11 cellular contexts compared by ENCODE assay signal in genomic region chr12:6216581-6216980, GRCh38. TPM values are rescaled to one million over a fixed set of nuclear protein-coding genes. Genes with fewer than 3 reads are reported as not detected.
DNase-seq lines count a peak whose midpoint lies in the region; ATAC-seq and TF ChIP-seq lines count a peak whose summit lies in the region.
"Had no signal": no experiment of that assay in that cellular context is flagged by ENCODE, and none has a peak within 500 bp of the region (broad histone marks: within the 10 kb centered on the region; RNA-seq: fewer than 3 reads in every experiment).

No MANE protein-coding gene starts in this region.

- H2BK120ac ChIP-seq in mesendoderm (ENCODE audit: low read depth, low read length): no peak overlapping the region

- H3K27me3 ChIP-seq in NT2/D1 (ENCODE audit: insufficient read depth, insufficient read length) (no peaks in the 10 kb centered on the region), breast epithelium (no peaks in the 10 kb centered on the region), mesendoderm (ENCODE audit: insufficient read depth, low read length, poor library complexity) (no peaks in the 10 kb centered on the region)

- no peak for DNase-seq in NT2/D1 (ENCODE audit: low read depth, low spot score)
- DNase-seq in breast epithelium (ENCODE audit: low spot score in 2 of 2): no peak
- no peak for DNase-seq in mesendoderm
- DNase-seq in lower leg skin (ENCODE audit: low spot score in 2 of 2): no peak
- no peak for DNase-seq in EL
- DNase-seq in activated T-cell treated with anti-CD3 and anti-CD28 coated beads, Interleukin-2, amount 50 U/mL, for 4 hours: no peak
- DNase-seq: KG1, NCI-H2171, retina had no signal

- H3K4me2 ChIP-seq in mesendoderm (ENCODE audit: low read length): no peak overlapping the region

- no peaks in the 10 kb centered on the region for H3K9me3 Mint-ChIP-seq in activated T-cell treated with anti-CD3 and anti-CD28 coated beads, Interleukin-2, amount 50 U/mL, for 4 hours

- peak overlapping the region; percentile 85 for H3K23ac ChIP-seq in mesendoderm (ENCODE audit: low read length)

- no peak for ATAC-seq in GM21786 (IDR thresholded peaks at IDR 0.05; ENCODE audit: unreplicated experiment)
- no peak for ATAC-seq in activated T-cell treated with anti-CD3 and anti-CD28 coated beads, Interleukin-2, amount 50 U/mL, for 4 hours

- H3K56ac ChIP-seq in mesendoderm (ENCODE audit: low read length): peak overlapping the region; percentile 68

- no peak overlapping the region for H4K5ac ChIP-seq in mesendoderm (ENCODE audit: low read length)

- peaks cover 7% of the 10 kb centered on the region for H3K4me1 Mint-ChIP-seq in activated T-cell treated with anti-CD3 and anti-CD28 coated beads, Interleukin-2, amount 50 U/mL, for 4 hours (ENCODE audit: low read depth)

- H3K4me1 ChIP-seq in NT2/D1 (ENCODE audit: insufficient read depth, insufficient read length) (peaks cover 50% of the 10 kb centered on the region), breast epithelium (peaks cover 12 to 41% of the 10 kb centered on the region in 2 donors), mesendoderm (ENCODE audit: control insufficient read depth, low read depth, low read length) (peaks cover 28% of the 10 kb centered on the region)

- peak overlapping the region; percentile 31 for H3K18ac ChIP-seq in mesendoderm (ENCODE audit: low read length)

- H3K36me3 Mint-ChIP-seq in activated T-cell treated with anti-CD3 and anti-CD28 coated beads, Interleukin-2, amount 50 U/mL, for 4 hours (ENCODE audit: insufficient read depth): no peaks in the 10 kb centered on the region

- H3K4ac ChIP-seq in mesendoderm (ENCODE audit: low read depth, low read length): no peak overlapping the region

- H3K79me1 ChIP-seq in mesendoderm (ENCODE audit: low read length): peaks cover 28% of the 10 kb centered on the region

- H3K36me3 ChIP-seq in NT2/D1 (ENCODE audit: insufficient read depth, insufficient read length, low read length) (peaks cover 68% of the 10 kb centered on the region), breast epithelium (no peaks in the 10 kb centered on the region), mesendoderm (ENCODE audit: control insufficient read depth, insufficient read depth, low read length) (no peaks in the 10 kb centered on the region)

- H3K79me2 ChIP-seq in mesendoderm (ENCODE audit: control insufficient read depth, insufficient read depth, low read length): peaks cover 32% of the 10 kb centered on the region

- WGBS in mesendoderm (ENCODE audit: extremely low coverage, insufficient coverage, low lambda C conversion rate): no CpG with 5 or more reads among the region's 7 CpGs
- WGBS in lower leg skin, 2 donors: 45 to 56% methylated on average over 7 of the region's 7 CpGs

- no peak overlapping the region for H2BK15ac ChIP-seq in mesendoderm (replicated peaks; ENCODE audit: low read depth)

- TF ChIP-seq POLR2A in breast epithelium (IDR thresholded peaks at IDR 0.05): no peak
- TF ChIP-seq POLR2A in lower leg skin (IDR thresholded peaks at IDR 0.05): no peak

- TF ChIP-seq CTCF in breast epithelium (IDR thresholded peaks at IDR 0.05): no peak
- TF ChIP-seq CTCF in lower leg skin (IDR thresholded peaks at IDR 0.05): no peak

- intact Hi-C loops in breast epithelium (cut with DNase I; ENCODE audit: low total_unique reads): loop anchor here (10.0 kb wide), 1 partner anchor 58 kb away; no protein-coding TSS in a partner anchor
- intact Hi-C loops in lower leg skin (cut with DNase I; ENCODE audit: low total_unique reads): no loop called here

- H3K4me3 ChIP-seq in NT2/D1 (ENCODE audit: insufficient read length, low read depth): no peak overlapping the region
- H3K4me3 ChIP-seq in breast epithelium: peak overlapping the region in 1 of 3 donors; percentile 34
- no peak overlapping the region for H3K4me3 ChIP-seq in mesendoderm (ENCODE audit: low read length)
- H3K4me3 ChIP-seq in lower leg skin (ENCODE audit: low read depth, poor library complexity, severe bottlenecking): no peak overlapping the region

- peaks cover 2% of the 10 kb centered on the region for H3K27me3 Mint-ChIP-seq in activated T-cell treated with anti-CD3 and anti-CD28 coated beads, Interleukin-2, amount 50 U/mL, for 4 hours (ENCODE audit: low read depth)

- H3K9ac ChIP-seq in NT2/D1 (ENCODE audit: insufficient read length, low read depth): peak overlapping the region; percentile 71
- peak overlapping the region; percentile 8 for H3K9ac ChIP-seq in mesendoderm (ENCODE audit: low read length)

- H4K8ac ChIP-seq in mesendoderm (ENCODE audit: low read depth, low read length): no peak overlapping the region

- H3K4me3 Mint-ChIP-seq in activated T-cell treated with anti-CD3 and anti-CD28 coated beads, Interleukin-2, amount 50 U/mL, for 4 hours: no peak overlapping the region

- H3K27ac ChIP-seq in breast epithelium (peak overlapping the region; percentile 96 to 98), mesendoderm (ENCODE audit: low read depth, low read length) (peak overlapping the region; percentile 88), temporal lobe (ENCODE audit: low read depth, low read length) (peak overlapping the region; percentile 93)

- H2AK5ac ChIP-seq in mesendoderm (ENCODE audit: low read length): peak overlapping the region; percentile 80

- no peak overlapping the region for H2BK5ac ChIP-seq in mesendoderm (ENCODE audit: low read length)

- no peaks in the 10 kb centered on the region for H3K9me3 ChIP-seq in NT2/D1 (ENCODE audit: insufficient read depth, low read length)
- no peaks in the 10 kb centered on the region for H3K9me3 ChIP-seq in breast epithelium

RNA-seq across cellular contexts. Expression of gene CD9, which starts 16.4 kb away (rescaled TPM):
- total RNA-seq in breast epithelium: 100 to 1,000 TPM in 2 of 3 donors, 10 to 100 TPM in 1; 91.1 to 436 (median 243) TPM
- 228 TPM for polyA plus RNA-seq in mesendoderm (2013, experiment 1 of 2)
- 229 TPM for polyA plus RNA-seq in mesendoderm (2013, experiment 2 of 2)
- 22.1 TPM for total RNA-seq in temporal lobe
- total RNA-seq in lower leg skin: 100 to 1,000 TPM; 378 to 494 (median 412) TPM
- 1 to 10 TPM; 1.6 to 3.2 (median 3.0) TPM for total RNA-seq in activated T-cell treated with anti-CD3 and anti-CD28 coated beads, Interleukin-2, amount 50 U/mL, for 4 hours
